Comparison of ENCODE assay signal across 8 cellular contexts in genomic region chr6:158213925-158214674, GRCh38. TPM values are rescaled to one million over a fixed set of nuclear protein-coding genes. Genes with fewer than 3 reads are reported as not detected.
A peak's percentile ranks its signal among the peaks of the same experiment; 100 is the strongest.
DNase-seq lines count a peak whose midpoint lies in the region; ATAC-seq, FAIRE-seq and TF ChIP-seq lines count a peak whose summit lies in the region.

No MANE protein-coding gene starts in this region.

- no peak overlapping the region for H2BK20ac ChIP-seq in H1 (ENCODE audit: low read length)

- no peak for TF ChIP-seq EP300 in H1 (IDR thresholded peaks at IDR 0.05; ENCODE audit: borderline replicate concordance in 1 of 2, low read depth in 2 of 2, low read length in 2 of 2)

- H3K23me2 ChIP-seq in H1 (ENCODE audit: low read depth, low read length): no peaks in the 10 kb centered on the region

- WGBS in H1 (ENCODE audit: extremely low coverage in 1 of 2, insufficient coverage in 1 of 2, insufficient read length in 1 of 2, insufficient replicate concordance in 2 of 2, low coverage in 1 of 2, low lambda C conversion rate in 2 of 2, missing lambda C conversion rate in 1 of 2), 2 experiments: 31% methylated on average over 7 of the region's 7 CpGs; no CpG with 5 or more reads in 1 of the 2 experiments
- WGBS in testis, 2 donors: 16 to 21% methylated on average over 7 of the region's 7 CpGs

- H3K27ac Mint-ChIP-seq in activated CD4-positive, alpha-beta T cell treated with anti-CD3 and anti-CD28 coated beads, Interleukin-2, amount 10 ng/mL, durations not matched to agents 24 days and 14 days: no peak overlapping the region

- in situ Hi-C loops in Caki2 (cut with HindIII; ENCODE audit: low pct_unique_long_range_greater_than_20kb, low sequenced_read_pairs): no loop called here

- no peak overlapping the region for H3K4ac ChIP-seq in H1 (replicated peaks; ENCODE audit: insufficient read length, low read depth, low read length)

- peak; percentile 93 to 94 for TF ChIP-seq RAD21 in H1 (IDR thresholded peaks at IDR 0.05 in 1 of 2, conservative IDR thresholded peaks at IDR 0.05 in 1 of 2; ENCODE audit: low read depth in 2 of 2, low read length in 2 of 2)

- H3K9me3 ChIP-seq in H1 (ENCODE audit: insufficient read depth in 2 of 2, low read depth in 1 of 2, low read length in 1 of 2) (no peaks in the 10 kb centered on the region), mucosa of descending colon (no peaks in the 10 kb centered on the region), testis (no peaks in the 10 kb centered on the region)

- H3K36me3 ChIP-seq in H1 (ENCODE audit: control insufficient read depth in 2 of 4, insufficient read depth in 4 of 4, low read length in 3 of 4) (no peaks in the 10 kb centered on the region), mucosa of descending colon (ENCODE audit: low read depth) (no peaks in the 10 kb centered on the region), testis (ENCODE audit: low read depth, missing control alignments) (no peaks in the 10 kb centered on the region)

- no peaks in the 10 kb centered on the region for H3K27me3 ChIP-seq in H1 (replicated peaks in 1 of 4; ENCODE audit: control insufficient read depth in 3 of 4, extremely low read depth in 1 of 4, insufficient read depth in 3 of 4, low read length in 3 of 4)
- H3K27me3 ChIP-seq in testis: no peaks in the 10 kb centered on the region

- no peak overlapping the region for H2BK5ac ChIP-seq in H1 (ENCODE audit: low read depth, low read length)

- no peak overlapping the region for H4K91ac ChIP-seq in H1 (replicated peaks; ENCODE audit: insufficient read length, low read length)

- no peak overlapping the region for H4K8ac ChIP-seq in H1 (ENCODE audit: extremely low read depth, insufficient read depth, low read length)

- peaks cover 17% of the 10 kb centered on the region for H3K4me1 Mint-ChIP-seq in activated CD4-positive, alpha-beta T cell treated with anti-CD3 and anti-CD28 coated beads, Interleukin-2, amount 10 ng/mL, durations not matched to agents 24 days and 14 days

- no peak overlapping the region for H3K4me3 ChIP-seq in H1 (ENCODE audit: extremely low read depth in 1 of 4, insufficient read depth in 2 of 4, low read depth in 3 of 4, low read length in 4 of 4)
- no peak overlapping the region for H3K4me3 ChIP-seq in mucosa of descending colon
- H3K4me3 ChIP-seq in testis: no peak overlapping the region

- H3K27ac ChIP-seq in H1 (ENCODE audit: low read depth, low read length): no peak overlapping the region
- no peak overlapping the region for H3K27ac ChIP-seq in testis

- H2BK120ac ChIP-seq in H1 (replicated peaks; ENCODE audit: low read depth, low read length): no peak overlapping the region

- H3K79me1 ChIP-seq in H1 (ENCODE audit: low read depth, low read length): no peaks in the 10 kb centered on the region

- no peak overlapping the region for H3K18ac ChIP-seq in H1 (ENCODE audit: extremely low read depth, low read length)

- H3K4me2 ChIP-seq in H1 (ENCODE audit: insufficient read depth in 1 of 2, low read depth in 2 of 2, low read length in 2 of 2): no peak overlapping the region

- TF ChIP-seq POLR2A in H1 (IDR thresholded peaks at IDR 0.05; ENCODE audit: control extremely low read depth in 1 of 2, low read depth in 2 of 2, low read length in 2 of 2) (no peak), testis (IDR thresholded peaks at IDR 0.05) (no peak)

- FAIRE-seq in H1 (lab: Jason Lieb, UNC): peak; percentile 79

- no peaks in the 10 kb centered on the region for H4K20me1 ChIP-seq in H1 (replicated peaks in 1 of 2; ENCODE audit: control insufficient read depth in 1 of 2, insufficient read depth in 2 of 2, low read length in 2 of 2)

- H3K4me3 Mint-ChIP-seq in activated CD4-positive, alpha-beta T cell treated with anti-CD3 and anti-CD28 coated beads, Interleukin-2, amount 10 ng/mL, durations not matched to agents 24 days and 14 days: no peak overlapping the region

- DNase-seq in Caki2 (ENCODE audit: low read depth) (peak; percentile 52), NCI-H510A treated with DMSO at 0.1 percent for 48 hours (lab: John Stamatoyannopoulos, UW) (peak; percentile 84), H1 (ENCODE audit: low read depth in 1 of 2, low spot score in 2 of 2) (no peak), mucosa of descending colon (peak in 2 of 3 donors; percentile 66 to 81), testis (peak; percentile 85)
- peak; percentile 89 for DNase-seq in activated CD4-positive, alpha-beta T cell treated with anti-CD3 and anti-CD28 coated beads, Interleukin-2, amount 10 ng/mL, durations not matched to agents 24 days and 14 days

- H3K79me2 ChIP-seq in H1 (ENCODE audit: control insufficient read depth in 1 of 2, insufficient read depth in 2 of 2, low read length in 2 of 2): no peaks in the 10 kb centered on the region

- TF ChIP-seq CTCF in H1 (IDR thresholded peaks at IDR 0.05; ENCODE audit: control extremely low read depth in 1 of 3, insufficient read depth in 1 of 3, low read depth in 1 of 3, low read length in 3 of 3): peak; percentile 38 to 86 (median 79)
- peak; percentile 60 for TF ChIP-seq CTCF in mucosa of descending colon (IDR thresholded peaks at IDR 0.05)
- TF ChIP-seq CTCF in testis (IDR thresholded peaks at IDR 0.05): peak; percentile 42 to 64 (median 56)

- H3K56ac ChIP-seq in H1 (replicated peaks; ENCODE audit: insufficient read length, low read depth, low read length): no peak overlapping the region

- no peak overlapping the region for H3K9ac ChIP-seq in H1 (replicated peaks in 1 of 4; ENCODE audit: extremely low read depth in 1 of 4, low read depth in 3 of 4, low read length in 3 of 4)

- ATAC-seq in GM19372 (IDR thresholded peaks at IDR 0.05; ENCODE audit: low read depth, unreplicated experiment) (peak; percentile 98), HG03439 (IDR thresholded peaks at IDR 0.05; ENCODE audit: unreplicated experiment) (peak; percentile 96), mucosa of descending colon (peak; percentile 98)

- H3K36me3 Mint-ChIP-seq in activated CD4-positive, alpha-beta T cell treated with anti-CD3 and anti-CD28 coated beads, Interleukin-2, amount 10 ng/mL, durations not matched to agents 24 days and 14 days (ENCODE audit: low read depth): no peaks in the 10 kb centered on the region

- H3K23ac ChIP-seq in H1 (ENCODE audit: insufficient read length): no peak overlapping the region

- H2AK5ac ChIP-seq in H1 (ENCODE audit: low read depth, low read length): no peak overlapping the region

- H3K9me3 Mint-ChIP-seq in activated CD4-positive, alpha-beta T cell treated with anti-CD3 and anti-CD28 coated beads, Interleukin-2, amount 10 ng/mL, durations not matched to agents 24 days and 14 days: no peaks in the 10 kb centered on the region

- no peak overlapping the region for H4K5ac ChIP-seq in H1 (ENCODE audit: insufficient read length, low read depth, low read length)

- intact Hi-C loops in activated CD4-positive, alpha-beta T cell treated with anti-CD3 and anti-CD28 coated beads, Interleukin-2, amount 10 ng/mL, durations not matched to agents 24 days and 14 days (cut with micrococcal nuclease): loop anchor here (1.0 to 10.0 kb wide), 3 partner anchors 391 to 761 kb away; no protein-coding TSS in a partner anchor
- intact Hi-C loops in mucosa of descending colon (cut with DNase I, micrococcal nuclease) (no loop called here), testis (cut with DNase I; ENCODE audit: low total_unique reads) (no loop called here)

- H2BK12ac ChIP-seq in H1 (ENCODE audit: low read depth, low read length): no peak overlapping the region

- no peak overlapping the region for H3K14ac ChIP-seq in H1 (ENCODE audit: insufficient read length)

- H3K27me3 Mint-ChIP-seq in activated CD4-positive, alpha-beta T cell treated with anti-CD3 and anti-CD28 coated beads, Interleukin-2, amount 10 ng/mL, durations not matched to agents 24 days and 14 days: no peaks in the 10 kb centered on the region

- H2BK15ac ChIP-seq in H1 (ENCODE audit: low read length): no peak overlapping the region

- CTCF ChIA-PET in H1 (lab: Charles Lee; ENCODE audit: partially characterized antibody): interaction anchor here (0.6 to 2.3 kb wide), 49 partner anchors 9 to 477 kb away, joined by 3 to 26 read pairs (median 4); partner anchors contain the start of gene SYTL3

- POLR2A ChIA-PET in H1 (lab: Charles Lee; ENCODE audit: partially characterized antibody): interaction anchor here (0.9 to 1.2 kb wide), 3 partner anchors 9 to 322 kb away, joined by 3 to 4 read pairs (median 4); no protein-coding TSS in a partner anchor

- H2AFZ ChIP-seq in H1 (ENCODE audit: low read length): no peak overlapping the region

- no peaks in the 10 kb centered on the region for H3K4me1 ChIP-seq in H1 (replicated peaks in 1 of 4; ENCODE audit: control insufficient read depth in 3 of 4, insufficient read depth in 4 of 4, low read length in 3 of 4)
- no peaks in the 10 kb centered on the region for H3K4me1 ChIP-seq in mucosa of descending colon (ENCODE audit: low read depth)
- no peaks in the 10 kb centered on the region for H3K4me1 ChIP-seq in testis

RNA-seq across cellular contexts. Expression of gene GTF2H5, which starts 46.0 kb away (rescaled TPM):
- 8.0 and 19.2 TPM in 2 replicates for total RNA-seq in Caki2 (2014; rRNA removed; shearing (Covaris generic); ENCODE audit: low replicate concordance)
- total RNA-seq in activated CD4-positive, alpha-beta T cell treated with anti-CD3 and anti-CD28 coated beads, Interleukin-2, amount 10 ng/mL, durations not matched to agents 24 days and 14 days: 25.4 and 25.6 TPM in 2 replicates
- total RNA-seq in H1 (2021; fragmentation: NEBNext Ultra II Directional; extraction: Animal tissue kit (Norgen Biotek cat#: 25700)): 12.5 and 15.8 TPM in 2 replicates
- 2.8 and 5.1 TPM in 2 replicates for polyA plus RNA-seq in H1 (2011; rRNA removed)
- 9.9 TPM for polyA plus RNA-seq in H1 (2011; cell fraction: cytosol; rRNA removed)
- 0.86 TPM for polyA plus RNA-seq in H1 (2011; cell fraction: nucleus; rRNA removed)
- polyA plus RNA-seq in H1 (2012, experiment 1 of 2): 8.4 to 15.2 TPM (median 8.6 TPM) in 4 replicates
- 1.4 TPM for polyA plus RNA-seq in H1 (2012, experiment 2 of 2)
- 21.2 TPM for polyA plus RNA-seq in H1 (2013, experiment 1 of 2)
- 21.1 TPM for polyA plus RNA-seq in H1 (2013, experiment 2 of 2)
- polyA minus RNA-seq in H1 (2011; rRNA and poly(A)+ RNA removed): 1.1 and 1.8 TPM in 2 replicates
- 0.29 TPM for polyA minus RNA-seq in H1 (2011; cell fraction: cytosol; rRNA and poly(A)+ RNA removed)
- 0.60 TPM for polyA minus RNA-seq in H1 (2011; cell fraction: nucleus; rRNA and poly(A)+ RNA removed)
- total RNA-seq in mucosa of descending colon: 10 to 100 TPM; 11.2 to 15.8 (median 13.2) TPM
- total RNA-seq in testis: 1 to 10 TPM; 5.0 to 5.7 TPM
- polyA plus RNA-seq in testis (ENCODE audit: insufficient read depth, low read depth, low replicate concordance): 36.6 TPM

RNA-seq across cellular contexts. Expression of gene SERAC1, which starts 46.0 kb away (rescaled TPM):
- total RNA-seq in Caki2 (2014; rRNA removed; shearing (Covaris generic); ENCODE audit: low replicate concordance): 6.5 and 6.9 TPM in 2 replicates
- 4.6 and 5.4 TPM in 2 replicates for total RNA-seq in activated CD4-positive, alpha-beta T cell treated with anti-CD3 and anti-CD28 coated beads, Interleukin-2, amount 10 ng/mL, durations not matched to agents 24 days and 14 days
- total RNA-seq in H1 (2021; fragmentation: NEBNext Ultra II Directional; extraction: Animal tissue kit (Norgen Biotek cat#: 25700)): 9.0 and 10.2 TPM in 2 replicates
- polyA plus RNA-seq in H1 (2011; rRNA removed) (4.1 and 7.3 TPM in 2 replicates), testis (ENCODE audit: insufficient read depth, low read depth, low replicate concordance) (15.2 TPM)
- 7.5 TPM for polyA plus RNA-seq in H1 (2011; cell fraction: cytosol; rRNA removed)
- 3.7 TPM for polyA plus RNA-seq in H1 (2011; cell fraction: nucleus; rRNA removed)
- 7.1 to 10.1 TPM (median 8.6 TPM) in 4 replicates for polyA plus RNA-seq in H1 (2012, experiment 1 of 2)
- 0.92 TPM for polyA plus RNA-seq in H1 (2012, experiment 2 of 2)
- polyA plus RNA-seq in H1 (2013, experiment 1 of 2): 3.3 TPM
- polyA plus RNA-seq in H1 (2013, experiment 2 of 2): 3.2 TPM
- 12.5 and 13.8 TPM in 2 replicates for polyA minus RNA-seq in H1 (2011; rRNA and poly(A)+ RNA removed)
- polyA minus RNA-seq in H1 (2011; cell fraction: cytosol; rRNA and poly(A)+ RNA removed): 9.0 TPM
- 10.2 TPM for polyA minus RNA-seq in H1 (2011; cell fraction: nucleus; rRNA and poly(A)+ RNA removed)
- total RNA-seq in mucosa of descending colon (10 to 100 TPM in 1 of 3 donors, 1 to 10 TPM in 2; 5.8 to 12.2 (median 8.0) TPM), testis (10 to 100 TPM in 1 of 2 donors, 1 to 10 TPM in 1; 9.8 to 20.2 TPM)

Comparison
In these comparisons a context has a peak if more than half of its experiments do, and no peak if none do; other contexts are left out.
1. DNase-seq: peak in Caki2 (single experiment), NCI-H510A treated with DMSO at 0.1 percent for 48 hours (single experiment), activated CD4-positive, alpha-beta T cell treated with anti-CD3 and anti-CD28 coated beads, Interleukin-2, amount 10 ng/mL, durations not matched to agents 24 days and 14 days (single experiment), mucosa of descending colon (2 of 3) and testis (single experiment); none in H1 (0 of 2).
2. Peak in every context shown above with its lines, with median percentiles within 50 percentile points of each other: ATAC-seq and CTCF ChIP-seq.